Comparison of ENCODE assay signal across 8 cellular contexts in the genomic region with DNA sequence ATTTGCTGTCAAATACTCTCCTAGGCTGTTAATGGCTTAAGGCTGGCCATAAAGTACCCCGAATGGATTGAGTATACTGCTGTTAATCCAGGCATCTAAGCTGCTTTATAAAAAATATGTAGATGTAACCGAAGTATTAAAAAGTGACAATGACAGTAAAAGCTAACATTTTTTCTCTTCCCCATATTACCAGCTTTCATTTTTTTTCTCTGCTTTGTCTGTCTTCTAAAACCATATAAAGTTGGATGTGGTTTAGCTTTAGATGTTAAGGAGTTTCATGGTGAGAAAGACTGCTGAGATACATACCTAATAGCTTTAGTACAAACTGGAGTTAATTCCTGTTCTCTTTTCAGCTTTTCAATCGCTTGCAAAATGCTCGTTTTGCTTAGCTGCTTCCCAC. TPM values are rescaled to one million over a fixed set of nuclear protein-coding genes. Genes with fewer than 3 reads are reported as not detected.
DNase-seq lines count a peak whose midpoint lies in the region; ATAC-seq and TF ChIP-seq lines count a peak whose summit lies in the region.

No MANE protein-coding gene starts in this region.

- no peaks in the 10 kb centered on the region for H3K27me3 Mint-ChIP-seq in activated CD8-positive, alpha-beta T cell treated with anti-CD3 and anti-CD28 coated beads for 36 hours

- CTCF ChIA-PET in activated CD8-positive, alpha-beta T cell treated with anti-CD3 and anti-CD28 coated beads for 36 hours (lab: Charles Lee) = interaction anchor here (0.8 to 1.4 kb wide), 4 partner anchors 15 to 322 kb away, joined by 3 to 4 read pairs (median 3); no protein-coding TSS in a partner anchor

- H3K27me3 ChIP-seq in iPS-20b (ENCODE audit: insufficient read depth, low read length) = no peaks in the 10 kb centered on the region
- H3K27me3 ChIP-seq in subcutaneous abdominal adipose tissue (ENCODE audit: control insufficient read depth in 5 of 5, insufficient read depth in 4 of 5, low read length in 5 of 5) = no peaks in the 10 kb centered on the region

- H3K9ac ChIP-seq in iPS-20b (ENCODE audit: low read depth, low read length) (peak overlapping the region; percentile 83), subcutaneous abdominal adipose tissue (ENCODE audit: low read length in 5 of 5) (peak overlapping the region; percentile 43 to 91 (median 86))

- H3K4me1 Mint-ChIP-seq in activated CD8-positive, alpha-beta T cell treated with anti-CD3 and anti-CD28 coated beads for 36 hours (ENCODE audit: low read depth) = peaks cover 45% of the 10 kb centered on the region

- H3K9me3 ChIP-seq in iPS-20b (ENCODE audit: insufficient read depth, low read depth, low read length) = peaks cover 7% of the 10 kb centered on the region; the same call in 1 of the 2 replicates
- H3K9me3 ChIP-seq in subcutaneous abdominal adipose tissue (ENCODE audit: control insufficient read depth in 5 of 5, low read length in 5 of 5) = no peaks in the 10 kb centered on the region

- intact Hi-C loops in activated CD8-positive, alpha-beta T cell treated with anti-CD3 and anti-CD28 coated beads for 36 hours (cut with micrococcal nuclease) = loop anchor here (5.0 to 10.0 kb wide), 2 partner anchors 120 to 358 kb away; no protein-coding TSS in a partner anchor

- H3K4me3 ChIP-seq in iPS-20b (ENCODE audit: low read length) (peak overlapping the region; percentile 88), subcutaneous abdominal adipose tissue (ENCODE audit: low read depth in 1 of 5, low read length in 5 of 5) (peak overlapping the region; percentile 83 to 92 (median 90))

- TF ChIP-seq CTCF in activated CD8-positive, alpha-beta T cell treated with anti-CD3 and anti-CD28 coated beads for 36 hours (IDR thresholded peaks at IDR 0.05) = no peak

- peak overlapping the region; percentile 99 for H3K4me3 Mint-ChIP-seq in activated CD8-positive, alpha-beta T cell treated with anti-CD3 and anti-CD28 coated beads for 36 hours

- H3K27ac ChIP-seq in iPS-20b (ENCODE audit: low read length) (no peak overlapping the region), subcutaneous abdominal adipose tissue (ENCODE audit: low read depth, low read length) (peak overlapping the region; percentile 63)

- H3K36me3 ChIP-seq in iPS-20b (ENCODE audit: insufficient read depth, low read depth, low read length) (no peaks in the 10 kb centered on the region), subcutaneous abdominal adipose tissue (ENCODE audit: control insufficient read depth in 5 of 5, insufficient read depth in 5 of 5, low read length in 5 of 5) (no peaks in the 10 kb centered on the region)

- no peak for ATAC-seq in activated CD8-positive, alpha-beta T cell treated with anti-CD3 and anti-CD28 coated beads for 36 hours
- no peak for ATAC-seq in HG03460 (IDR thresholded peaks at IDR 0.05; ENCODE audit: unreplicated experiment)
- no peak for ATAC-seq in HG03520 (IDR thresholded peaks at IDR 0.05; ENCODE audit: unreplicated experiment)

- POLR2A ChIA-PET in activated CD8-positive, alpha-beta T cell treated with anti-CD3 and anti-CD28 coated beads for 36 hours (lab: Charles Lee) = interaction anchor here (0.6 to 3.1 kb wide), 13 partner anchors 8 to 310 kb away, joined by 3 to 34 read pairs (median 3); no protein-coding TSS in a partner anchor

- peak overlapping the region; percentile 95 for H3K27ac Mint-ChIP-seq in activated CD8-positive, alpha-beta T cell treated with anti-CD3 and anti-CD28 coated beads for 36 hours

- peaks cover 35% of the 10 kb centered on the region for H3K36me3 Mint-ChIP-seq in activated CD8-positive, alpha-beta T cell treated with anti-CD3 and anti-CD28 coated beads for 36 hours (ENCODE audit: low read depth)

- H3K4me1 ChIP-seq in iPS-20b (ENCODE audit: insufficient read depth, low read length) (peaks cover 14% of the 10 kb centered on the region; the same call in 1 of the 2 replicates), subcutaneous abdominal adipose tissue (ENCODE audit: control insufficient read depth in 5 of 5, insufficient read depth in 5 of 5, low read length in 5 of 5) (peaks cover 0 to 54% (median 46%) of the 10 kb centered on the region in 5 donors)

- H3K9me3 Mint-ChIP-seq in activated CD8-positive, alpha-beta T cell treated with anti-CD3 and anti-CD28 coated beads for 36 hours = peaks cover 7% of the 10 kb centered on the region

- peak; percentile 46 for DNase-seq in NCI-H82 treated with DMSO at 0.1 percent for 48 hours (lab: John Stamatoyannopoulos, UW; ENCODE audit: unreplicated experiment)
- DNase-seq in NCI-H82 (lab: John Stamatoyannopoulos, UW) = no peak
- no peak for DNase-seq in activated CD8-positive, alpha-beta T cell treated with anti-CD3 and anti-CD28 coated beads for 36 hours
- DNase-seq in NCI-H526 treated with DMSO at 0.1 percent for 48 hours (lab: John Stamatoyannopoulos, UW) = no peak

RNA-seq across cellular contexts. Expression of a gene that starts 0.8 kb away (rescaled TPM):
- total RNA-seq in activated CD8-positive, alpha-beta T cell treated with anti-CD3 and anti-CD28 coated beads for 36 hours = 10 to 100 TPM; 37.0 to 37.5 TPM
